ENCODE assay signal across 8 cellular contexts in the genomic region with DNA sequence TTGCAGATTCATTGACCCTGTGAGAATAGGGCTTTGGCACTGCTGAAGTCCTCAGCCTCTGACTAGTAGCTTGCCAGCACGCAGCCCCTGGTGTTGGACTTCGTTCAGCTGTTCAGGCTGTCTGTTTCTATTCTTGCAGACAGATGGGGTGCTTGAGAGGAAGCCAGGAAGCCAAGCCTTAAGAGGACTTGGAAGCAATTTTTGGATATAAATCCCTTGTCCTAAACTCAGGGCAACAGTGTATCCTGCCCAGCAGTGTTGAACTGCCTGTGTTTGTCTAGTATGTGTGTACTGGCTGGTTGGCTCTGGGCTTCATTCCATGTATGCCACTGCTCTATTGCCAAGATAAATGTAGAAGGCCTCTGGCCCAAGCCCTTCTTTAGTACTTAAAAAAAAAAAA.
A peak's percentile ranks its signal among the peaks of the same experiment; 100 is the strongest.
DNase-seq lines count a peak whose midpoint lies in the region; ATAC-seq and TF ChIP-seq lines count a peak whose summit lies in the region.

No MANE protein-coding gene starts in this region.

- no peak for ATAC-seq in HG03108 (IDR thresholded peaks at IDR 0.05; ENCODE audit: unreplicated experiment)
- ATAC-seq in GM18519 (IDR thresholded peaks at IDR 0.05; ENCODE audit: low FRiP score, unreplicated experiment), result no peak
- ATAC-seq in GM21526 (IDR thresholded peaks at IDR 0.05; ENCODE audit: low FRiP score, unreplicated experiment), result no peak

- peak overlapping the region; percentile 7; the same call in 1 of the 2 replicates for H3K27ac ChIP-seq in C4-2B

- TF ChIP-seq CTCF in C4-2B (conservative IDR thresholded peaks at IDR 0.05), result no peak

- DNase-seq in NCI-H2196 treated with DMSO at 0.1 percent for 48 hours (lab: John Stamatoyannopoulos, UW; ENCODE audit: unreplicated experiment) (peak; percentile 20), dermis microvascular lymphatic vessel endothelial cell (ENCODE audit: low read depth in 2 of 2) (peak; percentile 14 to 61), midbrain (lab: John Stamatoyannopoulos, UW) (peak; percentile 76), germinal center (ENCODE audit: low spot score) (no peak)
